ENCODE assay signal across 9 cellular contexts in genomic region chr5:169253071-169253470, GRCh38.
"Had no signal": no experiment of that assay in that cellular context is flagged by ENCODE, and none has a peak within 500 bp of the region (broad histone marks: within the 10 kb centered on the region; RNA-seq: fewer than 3 reads in every experiment).

No MANE protein-coding gene starts in this region.

- ATAC-seq: GM23338, HCT116 had no signal

- DNase-seq: GM23248, GOT3, H7, H9, HCEC 1CT, HFFc6 had no signal

- H3K36me3 ChIP-seq: HAP-1 had no signal

- H3K4me3 ChIP-seq: GM23248, GM23338, HAP-1 had no signal

- H3K4me1 ChIP-seq: HAP-1 had no signal

- H3K9me3 ChIP-seq: HAP-1 had no signal

- H3K27ac ChIP-seq: GM23248 had no signal
